Comparison of ENCODE assay signal across 17 cellular contexts in genomic region chr17:83180996-83181481, GRCh38.
A peak's percentile ranks its signal among the peaks of the same experiment; 100 is the strongest.
DNase-seq lines count a peak whose midpoint lies in the region; ATAC-seq, FAIRE-seq and TF ChIP-seq lines count a peak whose summit lies in the region.
"Had no signal": no experiment of that assay in that cellular context is flagged by ENCODE, and none has a peak within 500 bp of the region (broad histone marks: within the 10 kb centered on the region; RNA-seq: fewer than 3 reads in every experiment).

No MANE protein-coding gene starts in this region.

- intact Hi-C loops in CD14-positive monocyte (cut with micrococcal nuclease) (no loop called here), HepG2 (cut with micrococcal nuclease; ENCODE audit: unreplicated experiment) (no loop called here)

- no TSS peak for BruUV-seq in HepG2 (replicated peaks; lab: Mats Ljungman, UMichigan)

- H3K4me3 ChIP-seq in HepG2 (replicated peaks in 1 of 3; ENCODE audit: insufficient read depth in 1 of 3, low read depth in 2 of 3, low read length in 3 of 3), result no peak overlapping the region
- H3K4me3 ChIP-seq: cardiac muscle cell, HAP-1, mucosa of descending colon, pancreas, suprapubic skin had no signal

- no peak overlapping the region for H3K4me3 Mint-ChIP-seq in CD14-positive monocyte

- no peak for TF ChIP-seq EP300 in HepG2 (IDR thresholded peaks at IDR 0.05; ENCODE audit: low read depth in 2 of 2, low read length in 2 of 2)
- TF ChIP-seq EP300 in HepG2 (CRISPR knock-in tag; IDR thresholded peaks at IDR 0.05; ENCODE audit: borderline replicate concordance), result no peak

- no peak overlapping the region for H3K4me2 ChIP-seq in HepG2 (ENCODE audit: low read depth, low read length)

- H3K27me3 Mint-ChIP-seq in CD14-positive monocyte (ENCODE audit: low read depth in 3 of 3), result peaks cover 2 to 5% (median 2%) of the 10 kb centered on the region in 3 donors

- in situ Hi-C loops in HepG2 (cut with HindIII; ENCODE audit: extremely low pct_ligation_motif_present, low pct_unique_long_range_greater_than_20kb), result no loop called here

- no peaks in the 10 kb centered on the region for H3K4me1 ChIP-seq in HepG2 (ENCODE audit: insufficient read depth, low read length)
- H3K4me1 ChIP-seq: HAP-1, pancreas had no signal

- H3K4me1 Mint-ChIP-seq in CD14-positive monocyte, result peaks cover 28% of the 10 kb centered on the region

- CTCF ChIA-PET in HepG2 (lab: Yijun Ruan, JAX; ENCODE audit: low intra/inter-chr PET ratio, low total read pairs), result no interaction called here

- H2AFZ ChIP-seq in HepG2 (ENCODE audit: low read length), result no peak overlapping the region

- peaks cover 4% of the 10 kb centered on the region; the same call in 1 of the 2 replicates for H4K20me1 ChIP-seq in HepG2 (ENCODE audit: insufficient read depth, low read length)

- no peak for FAIRE-seq in HepG2 (lab: Jason Lieb, UNC)
- FAIRE-seq: islet of Langerhans, pancreas had no signal

- POLR2A ChIA-PET in HepG2 (lab: Yijun Ruan, JAX), result no interaction called here

- TF ChIP-seq RAD21 in HepG2 (CRISPR knock-in tag; IDR thresholded peaks at IDR 0.05), result no peak

- H3K79me2 ChIP-seq in HepG2 (ENCODE audit: insufficient read depth, low read length), result no peaks in the 10 kb centered on the region

- no peaks in the 10 kb centered on the region for H3K36me3 Mint-ChIP-seq in CD14-positive monocyte

- WGBS in HepG2 (ENCODE audit: low lambda C conversion rate), result 52% methylated on average over 2 of the region's 2 CpGs

- no peak for TF ChIP-seq CTCF in CD14-positive monocyte (IDR thresholded peaks at IDR 0.05)
- TF ChIP-seq CTCF in HepG2 (CRISPR knock-in tag; IDR thresholded peaks at IDR 0.05), result no peak

- no peaks in the 10 kb centered on the region for H3K9me3 ChIP-seq in HepG2 (ENCODE audit: low read length)
- H3K9me3 ChIP-seq: HAP-1, mucosa of descending colon, pancreas, suprapubic skin had no signal

- ATAC-seq in HepG2 (peak; percentile 48), HG03045 (IDR thresholded peaks at IDR 0.05; ENCODE audit: unreplicated experiment) (no peak)
- ATAC-seq: activated CD4-positive, CD25-positive, alpha-beta regulatory T cell treated with anti-CD3 and anti-CD28 coated beads, Interleukin-2, amount 50 U/mL, for 24 hours; mucosa of descending colon; pancreas had no signal

- DNase-seq in NCI-H345 (lab: John Stamatoyannopoulos, UW) (peak; percentile 13), NCI-H345 treated with DMSO at 0.1 percent for 48 hours (lab: John Stamatoyannopoulos, UW; ENCODE audit: unreplicated experiment) (no peak), CD14-positive monocyte (ENCODE audit: low spot score) (peak; percentile 44), SK-N-DZ (ENCODE audit: low spot score) (peak; percentile 73), HepG2 (ENCODE audit: low spot score) (no peak), SIG-M5 (lab: John Stamatoyannopoulos, UW) (no peak), OCI-M2 (lab: John Stamatoyannopoulos, UW; ENCODE audit: unreplicated experiment) (no peak)
- DNase-seq: ACHN, mucosa of descending colon, NCI-H2107 had no signal

- no peaks in the 10 kb centered on the region for H3K36me3 ChIP-seq in HepG2 (replicated peaks in 1 of 2; ENCODE audit: control insufficient read depth in 1 of 2, insufficient read depth in 2 of 2, low read length in 2 of 2)
- H3K36me3 ChIP-seq: cardiac muscle cell, HAP-1, pancreas, suprapubic skin had no signal

- no peak for TF ChIP-seq POLR2A in HepG2 (IDR thresholded peaks at IDR 0.05; ENCODE audit: insufficient read depth in 1 of 2, low read depth in 2 of 2, low read length in 2 of 2)

- no peak overlapping the region for H3K9ac ChIP-seq in HepG2 (ENCODE audit: insufficient read depth, low read depth, low read length)

- peaks cover 15 to 66% of the 10 kb centered on the region in 2 experiments; a peak in 4 of 5 replicates for H3K27me3 ChIP-seq in HepG2 (ENCODE audit: control insufficient read depth in 1 of 2, insufficient read depth in 2 of 2, low read length in 2 of 2)
- H3K27me3 ChIP-seq: cardiac muscle cell, pancreas, suprapubic skin had no signal

- H3K27ac ChIP-seq in HepG2 (ENCODE audit: extremely low read length, insufficient read depth, low read length), result no peak overlapping the region
- H3K27ac ChIP-seq: cardiac muscle cell, pancreas, suprapubic skin had no signal

- H3K9me3 Mint-ChIP-seq in CD14-positive monocyte, result peaks cover 0 to 3% (median 1%) of the 10 kb centered on the region in 7 donors

- H3K27ac Mint-ChIP-seq in CD14-positive monocyte, result peak overlapping the region in 3 of 7 donors; percentile 46 to 68 (median 48)

TF ChIP-seq in HepG2, 621 proteins besides CTCF, POLR2A, EP300 and RAD21 (continues in another document):
- TF ChIP-seq ZBTB21 (CRISPR knock-in tag; IDR thresholded peaks at IDR 0.05) (no peak), GMEB2 (CRISPR knock-in tag; IDR thresholded peaks at IDR 0.05; ENCODE audit: low read depth) (no peak), MXD4 (CRISPR knock-in tag; IDR thresholded peaks at IDR 0.05) (no peak), TIGD3 (CRISPR knock-in tag; IDR thresholded peaks at IDR 0.05; ENCODE audit: borderline replicate concordance) (no peak), YEATS2 (CRISPR knock-in tag; IDR thresholded peaks at IDR 0.05; ENCODE audit: borderline replicate concordance) (no peak), RFXANK (CRISPR knock-in tag; IDR thresholded peaks at IDR 0.05) (no peak), CCAR2 (optimal IDR thresholded peaks at IDR 0.05; ENCODE audit: low read depth, low read length) (no peak), ZNF674 (CRISPR knock-in tag; IDR thresholded peaks at IDR 0.05; ENCODE audit: low read depth) (no peak), STAT6 (CRISPR knock-in tag; IDR thresholded peaks at IDR 0.05; ENCODE audit: borderline replicate concordance) (no peak), FOXJ3 (CRISPR knock-in tag; IDR thresholded peaks at IDR 0.05; ENCODE audit: borderline replicate concordance) (no peak), CAMTA2 (CRISPR knock-in tag; IDR thresholded peaks at IDR 0.05; ENCODE audit: borderline replicate concordance) (no peak), MED8 (CRISPR knock-in tag; IDR thresholded peaks at IDR 0.05; ENCODE audit: insufficient replicate concordance) (no peak), BCL6 (CRISPR knock-in tag; IDR thresholded peaks at IDR 0.05) (no peak), CREBL2 (CRISPR knock-in tag; IDR thresholded peaks at IDR 0.05; ENCODE audit: borderline replicate concordance) (no peak), KLF11 (CRISPR knock-in tag; IDR thresholded peaks at IDR 0.05) (no peak), REPIN1 (CRISPR knock-in tag; IDR thresholded peaks at IDR 0.05; ENCODE audit: borderline replicate concordance, low read depth) (no peak), ZNF512 (CRISPR knock-in tag; IDR thresholded peaks at IDR 0.05) (no peak)

Comparison
In these comparisons a context has a peak if more than half of its experiments do, and no peak if none do; other contexts are left out.
1. DNase-seq: peak in NCI-H345 (single experiment), CD14-positive monocyte (single experiment) and SK-N-DZ (single experiment); none in NCI-H345 treated with DMSO at 0.1 percent for 48 hours (single experiment), HepG2 (single experiment), SIG-M5 (single experiment) and OCI-M2 (single experiment).